Comparison of ENCODE assay signal across 27 cellular contexts in genomic region chr1:4590766-4591165, GRCh38.
"Had no signal": no experiment of that assay in that cellular context is flagged by ENCODE, and none has a peak within 500 bp of the region (broad histone marks: within the 10 kb centered on the region; RNA-seq: fewer than 3 reads in every experiment).

No MANE protein-coding gene starts in this region.

- H3K9me3 Mint-ChIP-seq: effector memory CD8-positive, alpha-beta T cell; naive thymus-derived CD4-positive, alpha-beta T cell; nephron; neural progenitor cell; stimulated activated memory B cell treated with anti-CD40 and anti-IgM and Interleukin-4, amounts not matched to agents 10 μg/mL and 1 μg/mL and 100 μg/mL, for 72 hours had no signal

- H3K4me3 ChIP-seq: colonic mucosa, esophagus squamous epithelium, heart right ventricle, neural progenitor cell, prostate gland, right atrium auricular region, skin epidermis, spleen, thoracic aorta, transverse colon, upper lobe of right lung, uterus had no signal

- H3K9me3 ChIP-seq: colonic mucosa, esophagus squamous epithelium, heart right ventricle, prostate gland, right atrium auricular region, spleen, thoracic aorta, transverse colon, upper lobe of right lung, uterus had no signal

- H3K36me3 Mint-ChIP-seq: naive thymus-derived CD4-positive, alpha-beta T cell; neural progenitor cell; stimulated activated memory B cell treated with anti-CD40 and anti-IgM and Interleukin-4, amounts not matched to agents 10 μg/mL and 1 μg/mL and 100 μg/mL, for 72 hours had no signal

- H3K36me3 ChIP-seq: colonic mucosa, esophagus squamous epithelium, heart right ventricle, neural progenitor cell, prostate gland, right atrium auricular region, spleen, thoracic aorta, transverse colon, upper lobe of right lung, uterus had no signal

- H3K4me2 ChIP-seq: neural progenitor cell had no signal

- H3K27ac Mint-ChIP-seq: effector memory CD8-positive, alpha-beta T cell; naive thymus-derived CD4-positive, alpha-beta T cell; neural progenitor cell; stimulated activated memory B cell treated with anti-CD40 and anti-IgM and Interleukin-4, amounts not matched to agents 10 μg/mL and 1 μg/mL and 100 μg/mL, for 72 hours had no signal

- ATAC-seq: effector memory CD8-positive, alpha-beta T cell; heart right ventricle; naive thymus-derived CD4-positive, alpha-beta T cell; stimulated activated memory B cell treated with anti-CD40 and anti-IgM and Interleukin-4, amounts not matched to agents 10 μg/mL and 1 μg/mL and 100 μg/mL, for 72 hours; stimulated activated naive CD8-positive, alpha-beta T cell treated with anti-CD3 and anti-CD28 coated beads, Interleukin-15, Interleukin-2, amounts not matched to agents 100 U/mL and 50 U/mL, for 24 hours; upper lobe of right lung had no signal

- H3K27ac ChIP-seq: colonic mucosa, esophagus squamous epithelium, heart right ventricle, neural progenitor cell, prostate gland, right atrium auricular region, skin epidermis, spleen, thoracic aorta, transverse colon, upper lobe of right lung, uterus had no signal

- H2AFZ ChIP-seq: neural progenitor cell had no signal

- H3K4me1 Mint-ChIP-seq: naive thymus-derived CD4-positive, alpha-beta T cell; neural progenitor cell; stimulated activated memory B cell treated with anti-CD40 and anti-IgM and Interleukin-4, amounts not matched to agents 10 μg/mL and 1 μg/mL and 100 μg/mL, for 72 hours had no signal

- DNase-seq: colonic mucosa; dermis blood vessel endothelial cell; effector memory CD8-positive, alpha-beta T cell; erythroblast; esophagus squamous epithelium; foreskin melanocyte; glutamatergic neuron; heart right ventricle; hippocampal formation; kidney glomerular epithelial cell; mesenchymal stem cell; midbrain; naive thymus-derived CD4-positive, alpha-beta T cell; spleen; stimulated activated CD4-positive, alpha-beta T cell treated with anti-CD3 and anti-CD28 coated beads, Interleukin-4, amount 100 ng/mL, for 4 hours; stimulated activated naive CD8-positive, alpha-beta T cell treated with anti-CD3 and anti-CD28 coated beads, Interleukin-15, Interleukin-2, amounts not matched to agents 100 U/mL and 50 U/mL, for 24 hours; substantia nigra; transverse colon; upper lobe of right lung; uterus had no signal

- H3K4me3 Mint-ChIP-seq: effector memory CD8-positive, alpha-beta T cell; naive thymus-derived CD4-positive, alpha-beta T cell; nephron; neural progenitor cell; stimulated activated memory B cell treated with anti-CD40 and anti-IgM and Interleukin-4, amounts not matched to agents 10 μg/mL and 1 μg/mL and 100 μg/mL, for 72 hours had no signal

- H3K4me1 ChIP-seq: colonic mucosa, esophagus squamous epithelium, neural progenitor cell, prostate gland, right atrium auricular region, spleen, transverse colon, upper lobe of right lung, uterus had no signal

- H3K27me3 ChIP-seq: colonic mucosa, neural progenitor cell, right atrium auricular region, uterus had no signal
